In the genomic region with DNA sequence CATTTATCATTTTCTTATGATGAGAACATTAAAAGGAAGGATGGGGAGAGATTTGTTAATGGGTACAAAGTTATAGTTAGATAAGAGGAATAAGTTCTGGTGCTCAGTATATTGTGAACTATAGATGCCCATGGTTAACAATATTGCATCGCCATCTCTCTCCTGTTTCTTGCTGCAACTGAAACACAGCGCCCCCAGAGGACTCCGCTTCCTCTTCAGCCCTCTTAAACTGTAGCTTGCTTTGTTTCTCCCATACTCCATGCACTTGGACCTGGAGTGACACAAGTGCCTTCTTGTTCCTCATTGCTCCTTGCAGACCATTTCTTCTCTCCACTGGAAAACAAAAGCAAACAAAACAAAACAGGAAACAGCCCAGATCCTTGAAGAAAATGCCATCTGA, we compare ENCODE assay signal across 9 cellular contexts.
DNase-seq lines count a peak whose midpoint lies in the region; ATAC-seq, FAIRE-seq and TF ChIP-seq lines count a peak whose summit lies in the region.
"Had no signal": no experiment of that assay in that cellular context is flagged by ENCODE, and none has a peak within 500 bp of the region (broad histone marks: within the 10 kb centered on the region; RNA-seq: fewer than 3 reads in every experiment).

No MANE protein-coding gene starts in this region.

- no peak overlapping the region for H3K23ac ChIP-seq in IMR-90 (ENCODE audit: low read depth, low read length)

- TF ChIP-seq POLR2A in IMR-90 (IDR thresholded peaks at IDR 0.05; ENCODE audit: low read depth, low read length) = no peak
- TF ChIP-seq POLR2A in HepG2 (IDR thresholded peaks at IDR 0.05; ENCODE audit: insufficient read depth in 1 of 2, low read depth in 2 of 2, low read length in 2 of 2) = no peak
- TF ChIP-seq POLR2A in upper lobe of left lung (IDR thresholded peaks at IDR 0.05) = no peak

- H4K5ac ChIP-seq in IMR-90 (ENCODE audit: low read depth, low read length) = no peak overlapping the region

- ATAC-seq in IMR-90 (ENCODE audit: low read depth) (peak; percentile 32; the same call in 1 of the 2 replicates), HepG2 (peak; percentile 80), upper lobe of left lung (ENCODE audit: low FRiP score in 2 of 2) (no peak)

- H3K27me3 Mint-ChIP-seq in mesothelial cell of epicardium (ENCODE audit: low read depth) = no peaks in the 10 kb centered on the region

- H4K20me1 ChIP-seq in IMR-90 (ENCODE audit: insufficient read depth, low read length) (no peaks in the 10 kb centered on the region), HepG2 (ENCODE audit: insufficient read depth, low read length) (no peaks in the 10 kb centered on the region)

- peak; percentile 32 for TF ChIP-seq CTCF in IMR-90 (conservative IDR thresholded peaks at IDR 0.05; ENCODE audit: low read depth, low read length)
- TF ChIP-seq CTCF in HepG2 (CRISPR knock-in tag; IDR thresholded peaks at IDR 0.05) = peak; percentile 40
- TF ChIP-seq CTCF in mesothelial cell of epicardium (IDR thresholded peaks at IDR 0.05; ENCODE audit: unreplicated experiment) = no peak
- peak in 3 of 6 experiments; percentile 7 to 33 (median 23) for TF ChIP-seq CTCF in upper lobe of left lung (IDR thresholded peaks at IDR 0.05)

- TF ChIP-seq RAD21 in IMR-90 (IDR thresholded peaks at IDR 0.05; ENCODE audit: low read length) = 0 out of 2 replicates have a peak, but pooled peaks have one; percentile 19
- TF ChIP-seq RAD21 in HepG2 (CRISPR knock-in tag; IDR thresholded peaks at IDR 0.05) = no peak

- no peak overlapping the region for H2AK9ac ChIP-seq in IMR-90 (replicated peaks; ENCODE audit: low read depth, low read length, poor library complexity)

- no peak overlapping the region for H3K4ac ChIP-seq in IMR-90 (ENCODE audit: low read depth, low read length)

- H3K27me3 ChIP-seq in IMR-90 (ENCODE audit: control insufficient read depth, insufficient read depth, low read length) (peaks cover 9% of the 10 kb centered on the region), HepG2 (ENCODE audit: control insufficient read depth in 1 of 2, insufficient read depth in 2 of 2, low read length in 2 of 2) (peaks cover 0 to 3% of the 10 kb centered on the region in 2 experiments; a peak in 1 of 5 replicates), upper lobe of left lung (no peaks in the 10 kb centered on the region)

- H3K36me3 Mint-ChIP-seq in mesothelial cell of epicardium = no peaks in the 10 kb centered on the region

- no peak overlapping the region for H4K8ac ChIP-seq in IMR-90 (ENCODE audit: low read depth in 2 of 2, low read length in 2 of 2)

- FAIRE-seq in HepG2 (lab: Jason Lieb, UNC) = peak; percentile 55
- FAIRE-seq: islet of Langerhans had no signal

- H3K9me1 ChIP-seq in IMR-90 (ENCODE audit: insufficient read depth, low read length) = no peaks in the 10 kb centered on the region

- H3K18ac ChIP-seq in IMR-90 (ENCODE audit: low read depth, low read length) = no peak overlapping the region

- H4K91ac ChIP-seq in IMR-90 (ENCODE audit: insufficient read depth, low read depth, low read length) = no peak overlapping the region

- H3K9me3 ChIP-seq in IMR-90 (ENCODE audit: control insufficient read depth, insufficient read depth, low read length) (no peaks in the 10 kb centered on the region), HepG2 (ENCODE audit: low read length) (no peaks in the 10 kb centered on the region), upper lobe of left lung (no peaks in the 10 kb centered on the region)

- no peak overlapping the region for H2AK5ac ChIP-seq in IMR-90 (ENCODE audit: low read depth, low read length)

- dilution Hi-C loops in IMR-90 (cut with HindIII; ENCODE audit: low sequenced_read_pairs, unreplicated experiment) = no loop called here

- H3K9me3 Mint-ChIP-seq in mesothelial cell of epicardium = peaks cover 1% of the 10 kb centered on the region

- CTCF ChIA-PET in IMR-90 (lab: Yijun Ruan, JAX) (interaction anchor here (0.6 to 1.0 kb wide), 5 partner anchors 8 to 30 kb away, joined by 3 to 6 read pairs (median 3); no protein-coding TSS in a partner anchor), HepG2 (lab: Yijun Ruan, JAX; ENCODE audit: low intra/inter-chr PET ratio, low total read pairs) (no interaction called here)

- H3K4me1 ChIP-seq in IMR-90 (ENCODE audit: control insufficient read depth, insufficient read depth, low read length) = no peaks in the 10 kb centered on the region; the same call in 1 of the 2 replicates
- H3K4me1 ChIP-seq in HepG2 (ENCODE audit: insufficient read depth, low read length) = no peaks in the 10 kb centered on the region
- no peaks in the 10 kb centered on the region for H3K4me1 ChIP-seq in upper lobe of left lung

- H2BK5ac ChIP-seq in IMR-90 (ENCODE audit: low read depth, low read length, poor library complexity, severe bottlenecking) = no peak overlapping the region

- H3K27ac ChIP-seq in IMR-90 (ENCODE audit: insufficient read depth, low read length) (no peak overlapping the region), HepG2 (ENCODE audit: extremely low read length, insufficient read depth, low read length) (no peak overlapping the region), upper lobe of left lung (no peak overlapping the region)

- H3K27ac Mint-ChIP-seq in mesothelial cell of epicardium = no peak overlapping the region

- in situ Hi-C loops in IMR-90 (cut with MboI; ENCODE audit: low sequenced_read_pairs) = no loop called here
- in situ Hi-C loops in HepG2 (cut with HindIII; ENCODE audit: extremely low pct_ligation_motif_present, low pct_unique_long_range_greater_than_20kb) = no loop called here

- H3K4me1 Mint-ChIP-seq in mesothelial cell of epicardium = no peaks in the 10 kb centered on the region

- H2AFZ ChIP-seq in IMR-90 (replicated peaks; ENCODE audit: low read length, poor library complexity) = no peak overlapping the region
- no peak overlapping the region for H2AFZ ChIP-seq in HepG2 (ENCODE audit: low read length)

- BruUV-seq in IMR-90 (replicated peaks; lab: Mats Ljungman, UMichigan) = no TSS peak
- BruUV-seq in HepG2 (replicated peaks; lab: Mats Ljungman, UMichigan) = no TSS peak

- H3K79me2 ChIP-seq in HepG2 (ENCODE audit: insufficient read depth, low read length) = no peaks in the 10 kb centered on the region

- H2BK20ac ChIP-seq in IMR-90 (ENCODE audit: low read depth, low read length) = no peak overlapping the region

- H3K4me3 ChIP-seq in IMR-90 (ENCODE audit: insufficient read depth, low read depth, low read length) = no peak overlapping the region
- no peak overlapping the region for H3K4me3 ChIP-seq in HepG2 (replicated peaks in 1 of 3; ENCODE audit: insufficient read depth in 1 of 3, low read depth in 2 of 3, low read length in 3 of 3)
- no peak overlapping the region for H3K4me3 ChIP-seq in upper lobe of left lung

- no peak overlapping the region for H3K14ac ChIP-seq in IMR-90 (replicated peaks; ENCODE audit: low read depth, low read length)

- no peak overlapping the region for H3K4me3 Mint-ChIP-seq in mesothelial cell of epicardium

- no peak overlapping the region for H3K56ac ChIP-seq in IMR-90 (ENCODE audit: extremely low read depth, insufficient read depth, low read length)

- DNase-seq in DMS53 treated with DMSO at 0.1 percent for 48 hours (lab: John Stamatoyannopoulos, UW; ENCODE audit: unreplicated experiment) (peak; percentile 29), IMR-90 (peak; percentile 29), astrocyte of the hippocampus (ENCODE audit: low read depth, low spot score) (peak; percentile 37), HepG2 (ENCODE audit: low spot score) (peak; percentile 5), mesothelial cell of epicardium (ENCODE audit: low spot score in 2 of 2, unreplicated experiment in 2 of 2) (no peak), occipital lobe (lab: John Stamatoyannopoulos, UW) (no peak), upper lobe of left lung (no peak)
- no peak for DNase-seq in activated CD8-positive, alpha-beta memory T cell treated with anti-CD3 and anti-CD28 coated beads for 24 hours

- no peak overlapping the region for H2BK15ac ChIP-seq in IMR-90 (ENCODE audit: low read depth, low read length)

- H2BK120ac ChIP-seq in IMR-90 (ENCODE audit: low read depth, low read length) = no peak overlapping the region

- H3K9ac ChIP-seq in IMR-90 (ENCODE audit: low read depth, low read length) (no peak overlapping the region), HepG2 (ENCODE audit: insufficient read depth, low read depth, low read length) (no peak overlapping the region)

- TF ChIP-seq EP300 in HepG2 (IDR thresholded peaks at IDR 0.05; ENCODE audit: low read depth in 2 of 2, low read length in 2 of 2) = no peak
- TF ChIP-seq EP300 in HepG2 (CRISPR knock-in tag; IDR thresholded peaks at IDR 0.05; ENCODE audit: borderline replicate concordance) = no peak
- TF ChIP-seq EP300 in upper lobe of left lung (IDR thresholded peaks at IDR 0.05) = no peak

- H3K36me3 ChIP-seq in IMR-90 (ENCODE audit: control insufficient read depth, insufficient read depth, low read length) (no peaks in the 10 kb centered on the region), HepG2 (replicated peaks in 1 of 2; ENCODE audit: control insufficient read depth in 1 of 2, insufficient read depth in 2 of 2, low read length in 2 of 2) (no peaks in the 10 kb centered on the region), upper lobe of left lung (no peaks in the 10 kb centered on the region)

- H3K4me2 ChIP-seq in IMR-90 (ENCODE audit: low read depth, low read length) = no peak overlapping the region
- H3K4me2 ChIP-seq in HepG2 (ENCODE audit: low read depth, low read length) = no peak overlapping the region

- intact Hi-C loops in IMR-90 (cut with micrococcal nuclease) = no loop called here
- intact Hi-C loops in HepG2 (cut with micrococcal nuclease; ENCODE audit: unreplicated experiment) = no loop called here

- H3K79me1 ChIP-seq in IMR-90 (ENCODE audit: low read depth in 1 of 2, low read length in 2 of 2) = no peaks in the 10 kb centered on the region

- WGBS in IMR-90 (ENCODE audit: extremely low coverage in 2 of 2, insufficient read length in 1 of 2), 2 experiments = no CpG with 5 or more reads among the region's 3 CpGs
- 27% methylated on average over 3 of the region's 3 CpGs for WGBS in HepG2 (ENCODE audit: low lambda C conversion rate)
- WGBS in upper lobe of left lung, 2 donors = 56 to 71% methylated on average over 3 of the region's 3 CpGs

- POLR2A ChIA-PET in IMR-90 (lab: Charles Lee; ENCODE audit: unreplicated experiment) = no interaction called here
- POLR2A ChIA-PET in HepG2 (lab: Yijun Ruan, JAX) = no interaction called here

TF ChIP-seq in IMR-90, 13 proteins besides CTCF, POLR2A, EP300 and RAD21 (continues in another document):
- TF ChIP-seq MXI1 (IDR thresholded peaks at IDR 0.05; ENCODE audit: borderline replicate concordance, low read depth, low read length) = no peak

TF ChIP-seq in HepG2, 621 proteins besides CTCF, POLR2A, EP300 and RAD21:
- TF ChIP-seq SP2 (CRISPR knock-in tag; IDR thresholded peaks at IDR 0.05) (no peak), STAG1 (CRISPR knock-in tag; IDR thresholded peaks at IDR 0.05) (peak; percentile 8; the same call in 1 of the 2 replicates)

Comparison
In these comparisons a context has a peak if more than half of its experiments do, and no peak if none do; other contexts are left out.
1. DNase-seq: peak in DMS53 treated with DMSO at 0.1 percent for 48 hours (single experiment), IMR-90 (single experiment), astrocyte of the hippocampus (single experiment) and HepG2 (single experiment); none in mesothelial cell of epicardium (0 of 2), occipital lobe (single experiment), upper lobe of left lung (0 of 2) and activated CD8-positive, alpha-beta memory T cell treated with anti-CD3 and anti-CD28 coated beads for 24 hours (single experiment).
2. ATAC-seq: peak in IMR-90 (single experiment) and HepG2 (single experiment); none in upper lobe of left lung (0 of 2).